26 cellular contexts compared by ENCODE assay signal in the genomic region with DNA sequence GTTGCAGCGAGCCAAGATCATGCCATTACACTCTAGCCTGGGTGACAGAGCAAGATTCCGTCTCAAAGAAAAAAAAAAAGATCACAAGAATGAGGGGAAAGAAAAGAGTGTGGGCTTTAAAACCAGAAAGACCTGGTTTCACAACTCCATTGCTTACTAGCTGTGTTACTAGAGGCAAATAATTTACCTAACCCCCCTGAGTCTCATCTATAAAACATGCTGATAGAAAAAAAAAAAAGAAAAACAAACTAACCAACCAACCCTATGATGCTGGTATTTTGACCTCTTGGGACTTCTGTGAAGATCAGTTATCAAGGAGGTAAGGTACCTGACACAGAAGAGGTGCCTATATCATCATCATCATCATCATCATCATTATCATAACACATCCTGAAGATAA.
"Had no signal": no experiment of that assay in that cellular context is flagged by ENCODE, and none has a peak within 500 bp of the region (broad histone marks: within the 10 kb centered on the region; RNA-seq: fewer than 3 reads in every experiment).

No MANE protein-coding gene starts in this region.

- FAIRE-seq: urothelium cell line had no signal

- H3K27ac ChIP-seq: neural progenitor cell, ovary, parathyroid adenoma, skin epidermis, spleen, thoracic aorta, thyroid gland, tibial nerve, upper lobe of left lung, vagina had no signal

- H3K9ac ChIP-seq: neural progenitor cell, parathyroid adenoma had no signal

- H3K4me1 ChIP-seq: neural progenitor cell, parathyroid adenoma, spleen, thyroid gland, tibial nerve, upper lobe of left lung, vagina had no signal

- H3K4me3 ChIP-seq: neural progenitor cell, ovary, skin epidermis, smooth muscle cell, spleen, thoracic aorta, thyroid gland, tibial nerve, upper lobe of left lung, vagina had no signal

- H2AFZ ChIP-seq: neural progenitor cell, parathyroid adenoma had no signal

- DNase-seq: naive thymus-derived CD4-positive, alpha-beta T cell; natural killer cell; occipital lobe; right cardiac atrium; stimulated activated CD4-positive, alpha-beta T cell treated with anti-CD3 and anti-CD28 coated beads, Interleukin-12 subunit alpha, Interleukin-12 subunit beta, amount 100 ng/mL, for 4 hours; stimulated activated CD4-positive, alpha-beta T cell treated with anti-CD3 and anti-CD28 coated beads, Interleukin-1b, Interleukin-23, amount 100 ng/mL, for 48 hours; stimulated activated CD4-positive, alpha-beta T cell treated with anti-CD3 and anti-CD28 coated beads, Interleukin-4, amount 100 ng/mL, for 1 hour; stimulated activated CD4-positive, alpha-beta T cell treated with anti-CD3 and anti-CD28 coated beads, Interleukin-4, amount 100 ng/mL, for 4 hours; stimulated activated CD8-positive, alpha-beta memory T cell treated with anti-CD3 and anti-CD28 coated beads, Interleukin-4, amount 100 ng/mL, for 48 hours; stimulated activated naive CD4-positive, alpha-beta T cell; stimulated activated naive CD8-positive, alpha-beta T cell treated with anti-CD3 and anti-CD28 coated beads, Interleukin-15, amount 100 ng/mL, for 72 hours; stimulated activated naive CD8-positive, alpha-beta T cell treated with anti-CD3 and anti-CD28 coated beads, Interleukin-15, Interleukin-2, amounts not matched to agents 100 U/mL and 50 U/mL, for 24 hours; thyroid gland had no signal

- H3K9me3 ChIP-seq: ovary, spleen, thoracic aorta, thyroid gland, tibial nerve, upper lobe of left lung, vagina had no signal

- H3K4me2 ChIP-seq: neural progenitor cell, smooth muscle cell had no signal

- H3K79me2 ChIP-seq: parathyroid adenoma had no signal

- H3K36me3 ChIP-seq: neural progenitor cell, ovary had no signal

- ATAC-seq: naive thymus-derived CD4-positive, alpha-beta T cell; natural killer cell; right cardiac atrium; sciatic nerve; stimulated activated memory B cell treated with anti-CD40 and anti-IgM and Interleukin-4, amounts not matched to agents 10 μg/mL and 1 μg/mL and 100 μg/mL, for 72 hours; stimulated activated naive CD8-positive, alpha-beta T cell treated with anti-CD3 and anti-CD28 coated beads, Interleukin-15, amount 100 ng/mL, for 72 hours; stimulated activated naive CD8-positive, alpha-beta T cell treated with anti-CD3 and anti-CD28 coated beads, Interleukin-15, Interleukin-2, amounts not matched to agents 100 U/mL and 50 U/mL, for 24 hours had no signal

- H3K27me3 ChIP-seq: neural progenitor cell, ovary, thyroid gland, tibial nerve, upper lobe of left lung, vagina had no signal
